Comparison of ENCODE assay signal across 14 cellular contexts in genomic region chr12:111672822-111673381, GRCh38.
"Had no signal": no experiment of that assay in that cellular context is flagged by ENCODE, and none has a peak within 500 bp of the region (broad histone marks: within the 10 kb centered on the region; RNA-seq: fewer than 3 reads in every experiment).

No MANE protein-coding gene starts in this region.

- H3K27ac ChIP-seq: coronary artery, skin epidermis, suprapubic skin, thyroid gland, uterus had no signal

- H3K9me3 ChIP-seq: heart right ventricle, suprapubic skin, thyroid gland, uterus had no signal

- H3K27me3 ChIP-seq: heart right ventricle, suprapubic skin, thyroid gland, uterus had no signal

- ATAC-seq: heart right ventricle; naive thymus-derived CD4-positive, alpha-beta T cell; sciatic nerve had no signal

- H3K36me3 ChIP-seq: uterus had no signal

- H3K4me3 ChIP-seq: coronary artery, heart right ventricle, skin epidermis, suprapubic skin, thyroid gland, uterus had no signal

- H3K4me1 ChIP-seq: suprapubic skin, thyroid gland, uterus had no signal

- DNase-seq: effector CD4-positive, alpha-beta T cell; heart right ventricle; left ventricle myocardium superior; mammary epithelial cell; naive thymus-derived CD4-positive, alpha-beta T cell; nephron progenitor cell; stimulated activated CD4-positive, alpha-beta T cell treated with anti-CD3 and anti-CD28 coated beads, Interleukin-2, amount 100 ng/mL, for 48 hours; stimulated activated naive CD4-positive, alpha-beta T cell treated with Interleukin-2 at 50 U/mL for 16 hours; thyroid gland; uterus had no signal
